ENCODE assay signal across 1 cellular context in genomic region chr10:70457759-70458305, GRCh38.
TF ChIP-seq lines count a peak whose summit lies in the region.

No MANE protein-coding gene starts in this region.

TF ChIP-seq in GM23338, 12 proteins besides CTCF, POLR2A, EP300 and RAD21 (continued from another document):
- TF ChIP-seq, protein P1, sequence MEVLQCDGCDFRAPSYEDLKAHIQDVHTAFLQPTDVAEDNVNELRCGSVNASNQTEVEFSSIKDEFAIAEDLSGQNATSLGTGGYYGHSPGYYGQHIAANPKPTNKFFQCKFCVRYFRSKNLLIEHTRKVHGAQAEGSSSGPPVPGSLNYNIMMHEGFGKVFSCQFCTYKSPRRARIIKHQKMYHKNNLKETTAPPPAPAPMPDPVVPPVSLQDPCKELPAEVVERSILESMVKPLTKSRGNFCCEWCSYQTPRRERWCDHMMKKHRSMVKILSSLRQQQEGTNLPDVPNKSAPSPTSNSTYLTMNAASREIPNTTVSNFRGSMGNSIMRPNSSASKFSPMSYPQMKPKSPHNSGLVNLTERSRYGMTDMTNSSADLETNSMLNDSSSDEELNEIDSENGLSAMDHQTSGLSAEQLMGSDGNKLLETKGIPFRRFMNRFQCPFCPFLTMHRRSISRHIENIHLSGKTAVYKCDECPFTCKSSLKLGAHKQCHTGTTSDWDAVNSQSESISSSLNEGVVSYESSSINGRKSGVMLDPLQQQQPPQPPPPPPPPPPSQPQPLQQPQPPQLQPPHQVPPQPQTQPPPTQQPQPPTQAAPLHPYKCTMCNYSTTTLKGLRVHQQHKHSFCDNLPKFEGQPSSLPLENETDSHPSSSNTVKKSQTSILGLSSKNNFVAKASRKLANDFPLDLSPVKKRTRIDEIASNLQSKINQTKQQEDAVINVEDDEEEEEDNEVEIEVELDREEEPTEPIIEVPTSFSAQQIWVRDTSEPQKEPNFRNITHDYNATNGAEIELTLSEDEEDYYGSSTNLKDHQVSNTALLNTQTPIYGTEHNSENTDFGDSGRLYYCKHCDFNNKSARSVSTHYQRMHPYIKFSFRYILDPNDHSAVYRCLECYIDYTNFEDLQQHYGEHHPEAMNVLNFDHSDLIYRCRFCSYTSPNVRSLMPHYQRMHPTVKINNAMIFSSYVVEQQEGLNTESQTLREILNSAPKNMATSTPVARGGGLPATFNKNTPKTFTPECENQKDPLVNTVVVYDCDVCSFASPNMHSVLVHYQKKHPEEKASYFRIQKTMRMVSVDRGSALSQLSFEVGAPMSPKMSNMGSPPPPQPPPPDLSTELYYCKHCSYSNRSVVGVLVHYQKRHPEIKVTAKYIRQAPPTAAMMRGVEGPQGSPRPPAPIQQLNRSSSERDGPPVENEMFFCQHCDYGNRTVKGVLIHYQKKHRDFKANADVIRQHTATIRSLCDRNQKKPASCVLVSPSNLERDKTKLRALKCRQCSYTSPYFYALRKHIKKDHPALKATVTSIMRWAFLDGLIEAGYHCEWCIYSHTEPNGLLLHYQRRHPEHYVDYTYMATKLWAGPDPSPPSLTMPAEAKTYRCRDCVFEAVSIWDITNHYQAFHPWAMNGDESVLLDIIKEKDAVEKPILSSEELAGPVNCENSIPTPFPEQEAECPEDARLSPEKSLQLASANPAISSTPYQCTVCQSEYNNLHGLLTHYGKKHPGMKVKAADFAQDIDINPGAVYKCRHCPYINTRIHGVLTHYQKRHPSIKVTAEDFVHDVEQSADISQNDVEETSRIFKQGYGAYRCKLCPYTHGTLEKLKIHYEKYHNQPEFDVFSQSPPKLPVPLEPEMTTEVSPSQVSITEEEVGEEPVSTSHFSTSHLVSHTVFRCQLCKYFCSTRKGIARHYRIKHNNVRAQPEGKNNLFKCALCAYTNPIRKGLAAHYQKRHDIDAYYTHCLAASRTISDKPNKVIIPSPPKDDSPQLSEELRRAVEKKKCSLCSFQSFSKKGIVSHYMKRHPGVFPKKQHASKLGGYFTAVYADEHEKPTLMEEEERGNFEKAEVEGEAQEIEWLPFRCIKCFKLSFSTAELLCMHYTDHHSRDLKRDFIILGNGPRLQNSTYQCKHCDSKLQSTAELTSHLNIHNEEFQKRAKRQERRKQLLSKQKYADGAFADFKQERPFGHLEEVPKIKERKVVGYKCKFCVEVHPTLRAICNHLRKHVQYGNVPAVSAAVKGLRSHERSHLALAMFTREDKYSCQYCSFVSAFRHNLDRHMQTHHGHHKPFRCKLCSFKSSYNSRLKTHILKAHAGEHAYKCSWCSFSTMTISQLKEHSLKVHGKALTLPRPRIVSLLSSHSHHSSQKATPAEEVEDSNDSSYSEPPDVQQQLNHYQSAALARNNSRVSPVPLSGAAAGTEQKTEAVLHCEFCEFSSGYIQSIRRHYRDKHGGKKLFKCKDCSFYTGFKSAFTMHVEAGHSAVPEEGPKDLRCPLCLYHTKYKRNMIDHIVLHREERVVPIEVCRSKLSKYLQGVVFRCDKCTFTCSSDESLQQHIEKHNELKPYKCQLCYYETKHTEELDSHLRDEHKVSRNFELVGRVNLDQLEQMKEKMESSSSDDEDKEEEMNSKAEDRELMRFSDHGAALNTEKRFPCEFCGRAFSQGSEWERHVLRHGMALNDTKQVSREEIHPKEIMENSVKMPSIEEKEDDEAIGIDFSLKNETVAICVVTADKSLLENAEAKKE (CRISPR knock-in tag; IDR thresholded peaks at IDR 0.05), result no peak
- no peak for TF ChIP-seq ETS1 (IDR thresholded peaks at IDR 0.05)
TF ChIP-seq in GM23338: peak in this region for 1.
